9 cellular contexts compared by ENCODE assay signal in the genomic region with DNA sequence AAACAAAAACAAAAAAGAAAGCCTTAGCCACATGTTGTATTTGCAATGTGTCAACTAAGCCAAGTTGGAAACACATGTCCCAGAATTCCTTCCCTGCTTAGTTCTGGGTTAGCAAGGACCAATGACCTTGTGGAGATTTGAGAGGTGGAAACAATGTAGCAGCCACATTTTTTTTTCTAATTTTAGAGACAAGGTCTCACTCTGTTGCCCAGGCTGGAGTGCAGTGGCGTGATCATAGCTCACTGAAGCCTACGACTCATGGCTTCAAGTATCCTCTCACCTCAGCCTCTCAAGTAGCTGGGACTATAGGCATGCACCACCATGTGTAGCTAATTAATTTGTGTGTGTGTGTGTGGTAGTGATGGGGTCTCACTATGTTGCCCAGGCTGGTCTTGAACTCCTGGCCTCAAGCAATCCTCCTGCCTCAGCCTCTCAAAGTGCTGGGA. TPM values are rescaled to one million over a fixed set of nuclear protein-coding genes. Genes with fewer than 3 reads are reported as not detected.
"Had no signal": no experiment of that assay in that cellular context is flagged by ENCODE, and none has a peak within 500 bp of the region (broad histone marks: within the 10 kb centered on the region; RNA-seq: fewer than 3 reads in every experiment).

No MANE protein-coding gene starts in this region.

RNA-seq across cellular contexts. Expression of a gene that starts 58.2 kb away (rescaled TPM):
- total RNA-seq: activated CD4-positive, alpha-beta memory T cell treated with anti-CD3 and anti-CD28 coated beads for 36 hours; activated CD4-positive, alpha-beta T cell treated with anti-CD3 and anti-CD28 coated beads, Interleukin-2, amount 10 ng/mL, durations not matched to agents 7 days and 5 days; activated naive CD8-positive, alpha-beta T cell treated with anti-CD3 and anti-CD28 coated beads, Interleukin-2, amount 10 ng/mL, durations not matched to agents 7 days and 5 days; activated T-helper 17 cell treated with anti-CD3 and anti-CD28 coated beads, Interleukin-2, amount 50 U/mL, for 72 hours; adrenal gland; MCF 10A; PC-3; T-cell had no signal
- polyA plus RNA-seq: IgD-negative memory B cell had no signal
